ENCODE assay signal across 2 cellular contexts in the genomic region with DNA sequence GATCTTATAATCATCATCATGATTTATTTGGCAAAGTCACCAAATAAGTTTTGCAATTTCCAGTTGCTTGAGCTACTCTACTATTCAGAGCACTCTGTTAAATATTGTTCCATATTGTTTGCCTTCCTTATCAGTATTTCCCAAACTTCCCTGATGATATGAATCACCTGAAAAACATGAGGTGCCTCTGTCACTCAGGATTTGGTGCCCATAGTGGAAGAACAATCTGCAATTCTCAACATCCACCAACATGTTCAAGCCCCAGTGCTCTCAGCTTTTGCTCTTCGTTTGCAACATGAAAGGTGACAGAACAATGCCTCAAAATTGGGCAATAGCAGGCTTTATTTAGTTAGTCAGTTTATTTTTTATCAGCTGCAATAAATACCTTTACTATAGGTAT.
TF ChIP-seq lines count a peak whose summit lies in the region.

No MANE protein-coding gene starts in this region.

TF ChIP-seq in endothelial cell of umbilical vein, 7 proteins besides CTCF, POLR2A, EP300 and RAD21 (continued from another document):
- TF ChIP-seq, protein P1, sequence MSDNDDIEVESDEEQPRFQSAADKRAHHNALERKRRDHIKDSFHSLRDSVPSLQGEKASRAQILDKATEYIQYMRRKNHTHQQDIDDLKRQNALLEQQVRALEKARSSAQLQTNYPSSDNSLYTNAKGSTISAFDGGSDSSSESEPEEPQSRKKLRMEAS (IDR thresholded peaks at IDR 0.05; ENCODE audit: insufficient read depth, insufficient read length): no peak
- TF ChIP-seq POLR2AphosphoS5 (IDR thresholded peaks at IDR 0.05; ENCODE audit: insufficient read depth, low read depth, low read length) (peak; percentile 74), FOS (IDR thresholded peaks at IDR 0.05; ENCODE audit: borderline replicate concordance, insufficient read depth, low read length) (peak; percentile 44), JUN (IDR thresholded peaks at IDR 0.05; ENCODE audit: borderline replicate concordance, insufficient read depth, insufficient read length, low read depth) (peak; percentile 94), EZH2 (IDR thresholded peaks at IDR 0.05; ENCODE audit: borderline replicate concordance, low read depth, low read length, severe bottlenecking) (no peak), MYC (IDR thresholded peaks at IDR 0.05; ENCODE audit: low read depth, low read length) (no peak)

TF ChIP-seq in liver, 16 proteins besides CTCF, POLR2A, EP300 and RAD21 (continued from another document):
- TF ChIP-seq YY1 (IDR thresholded peaks at IDR 0.05): peak; percentile 15
- TF ChIP-seq TAF1 (conservative IDR thresholded peaks at IDR 0.05): no peak
- TF ChIP-seq RXRA (IDR thresholded peaks at IDR 0.05): peak in 1 of 2 donors; percentile 54
- TF ChIP-seq, protein P1 (IDR thresholded peaks at IDR 0.05): peak; percentile 62
- no peak for TF ChIP-seq FOXA2 (IDR thresholded peaks at IDR 0.05)
- TF ChIP-seq, protein P2, sequence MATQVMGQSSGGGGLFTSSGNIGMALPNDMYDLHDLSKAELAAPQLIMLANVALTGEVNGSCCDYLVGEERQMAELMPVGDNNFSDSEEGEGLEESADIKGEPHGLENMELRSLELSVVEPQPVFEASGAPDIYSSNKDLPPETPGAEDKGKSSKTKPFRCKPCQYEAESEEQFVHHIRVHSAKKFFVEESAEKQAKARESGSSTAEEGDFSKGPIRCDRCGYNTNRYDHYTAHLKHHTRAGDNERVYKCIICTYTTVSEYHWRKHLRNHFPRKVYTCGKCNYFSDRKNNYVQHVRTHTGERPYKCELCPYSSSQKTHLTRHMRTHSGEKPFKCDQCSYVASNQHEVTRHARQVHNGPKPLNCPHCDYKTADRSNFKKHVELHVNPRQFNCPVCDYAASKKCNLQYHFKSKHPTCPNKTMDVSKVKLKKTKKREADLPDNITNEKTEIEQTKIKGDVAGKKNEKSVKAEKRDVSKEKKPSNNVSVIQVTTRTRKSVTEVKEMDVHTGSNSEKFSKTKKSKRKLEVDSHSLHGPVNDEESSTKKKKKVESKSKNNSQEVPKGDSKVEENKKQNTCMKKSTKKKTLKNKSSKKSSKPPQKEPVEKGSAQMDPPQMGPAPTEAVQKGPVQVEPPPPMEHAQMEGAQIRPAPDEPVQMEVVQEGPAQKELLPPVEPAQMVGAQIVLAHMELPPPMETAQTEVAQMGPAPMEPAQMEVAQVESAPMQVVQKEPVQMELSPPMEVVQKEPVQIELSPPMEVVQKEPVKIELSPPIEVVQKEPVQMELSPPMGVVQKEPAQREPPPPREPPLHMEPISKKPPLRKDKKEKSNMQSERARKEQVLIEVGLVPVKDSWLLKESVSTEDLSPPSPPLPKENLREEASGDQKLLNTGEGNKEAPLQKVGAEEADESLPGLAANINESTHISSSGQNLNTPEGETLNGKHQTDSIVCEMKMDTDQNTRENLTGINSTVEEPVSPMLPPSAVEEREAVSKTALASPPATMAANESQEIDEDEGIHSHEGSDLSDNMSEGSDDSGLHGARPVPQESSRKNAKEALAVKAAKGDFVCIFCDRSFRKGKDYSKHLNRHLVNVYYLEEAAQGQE (IDR thresholded peaks at IDR 0.05): no peak
- TF ChIP-seq GABPA (IDR thresholded peaks at IDR 0.05 in 1 of 2, conservative IDR thresholded peaks at IDR 0.05 in 1 of 2): peak in 1 of 2 donors; percentile 13
- no peak for TF ChIP-seq SP1 (IDR thresholded peaks at IDR 0.05)
- TF ChIP-seq, protein P3, sequence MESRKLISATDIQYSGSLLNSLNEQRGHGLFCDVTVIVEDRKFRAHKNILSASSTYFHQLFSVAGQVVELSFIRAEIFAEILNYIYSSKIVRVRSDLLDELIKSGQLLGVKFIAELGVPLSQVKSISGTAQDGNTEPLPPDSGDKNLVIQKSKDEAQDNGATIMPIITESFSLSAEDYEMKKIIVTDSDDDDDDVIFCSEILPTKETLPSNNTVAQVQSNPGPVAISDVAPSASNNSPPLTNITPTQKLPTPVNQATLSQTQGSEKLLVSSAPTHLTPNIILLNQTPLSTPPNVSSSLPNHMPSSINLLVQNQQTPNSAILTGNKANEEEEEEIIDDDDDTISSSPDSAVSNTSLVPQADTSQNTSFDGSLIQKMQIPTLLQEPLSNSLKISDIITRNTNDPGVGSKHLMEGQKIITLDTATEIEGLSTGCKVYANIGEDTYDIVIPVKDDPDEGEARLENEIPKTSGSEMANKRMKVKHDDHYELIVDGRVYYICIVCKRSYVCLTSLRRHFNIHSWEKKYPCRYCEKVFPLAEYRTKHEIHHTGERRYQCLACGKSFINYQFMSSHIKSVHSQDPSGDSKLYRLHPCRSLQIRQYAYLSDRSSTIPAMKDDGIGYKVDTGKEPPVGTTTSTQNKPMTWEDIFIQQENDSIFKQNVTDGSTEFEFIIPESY (IDR thresholded peaks at IDR 0.05): no peak
- TF ChIP-seq JUND (IDR thresholded peaks at IDR 0.05): peak; percentile 53 to 60
